Comparison of ENCODE assay signal across 17 cellular contexts in the genomic region with DNA sequence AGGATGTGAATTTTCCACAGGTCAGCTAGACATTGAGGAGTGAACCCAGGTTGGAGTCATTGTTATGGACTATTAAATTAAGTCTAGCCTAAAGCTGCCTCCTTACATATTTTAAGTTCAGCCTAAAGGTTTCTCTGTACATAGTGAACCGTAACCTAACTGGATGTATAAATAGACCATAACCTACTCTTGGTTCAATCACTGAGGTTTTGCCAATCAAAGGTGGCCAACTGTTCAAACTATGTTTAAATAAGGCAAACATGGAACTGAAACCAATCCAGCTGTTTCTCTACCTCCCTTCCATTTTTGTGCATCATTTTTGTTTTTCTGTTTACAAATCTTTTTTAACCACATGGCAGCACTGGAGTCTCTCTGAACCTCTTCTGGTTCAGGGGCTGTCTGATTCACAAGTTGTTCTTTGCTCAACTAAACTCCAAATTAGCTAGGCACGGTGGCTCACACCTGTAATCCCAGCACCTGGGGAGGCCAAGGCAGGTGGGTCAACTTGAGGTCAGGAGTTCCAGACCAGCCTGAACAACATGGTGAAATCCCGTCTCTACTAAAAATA.
DNase-seq lines count a peak whose midpoint lies in the region; ATAC-seq and TF ChIP-seq lines count a peak whose summit lies in the region.
"Had no signal": no experiment of that assay in that cellular context is flagged by ENCODE, and none has a peak within 500 bp of the region (broad histone marks: within the 10 kb centered on the region; RNA-seq: fewer than 3 reads in every experiment).

No MANE protein-coding gene starts in this region.

- no peak overlapping the region for H3K4me3 Mint-ChIP-seq in nephron
- H3K4me3 Mint-ChIP-seq: CD14-positive monocyte; CD8-positive, alpha-beta T cell; IgD-negative memory B cell had no signal

- no peaks in the 10 kb centered on the region for H4K20me1 ChIP-seq in BLaER1 treated with 17β-estradiol and CSF1 and Interleukin-3, amounts not matched to agents 10 nM and 100 nM

- peaks cover 4% of the 10 kb centered on the region for H3K36me3 Mint-ChIP-seq in nephron (ENCODE audit: low read depth)
- H3K36me3 Mint-ChIP-seq: CD14-positive monocyte; CD8-positive, alpha-beta T cell; IgD-negative memory B cell had no signal

- peak overlapping the region in 8 of 11 experiments; percentile 11 to 63 (median 57); a peak in 15 of 22 replicates for H3K4me2 ChIP-seq in BLaER1 treated with 17β-estradiol and CSF1 and Interleukin-3, amounts not matched to agents 10 nM and 100 nM

- H3K27ac Mint-ChIP-seq in nephron: peak overlapping the region in 2 of 3 experiments; percentile 72 to 95
- H3K27ac Mint-ChIP-seq: CD14-positive monocyte; CD8-positive, alpha-beta T cell; IgD-negative memory B cell had no signal

- no peak overlapping the region for H3K9ac ChIP-seq in BLaER1 treated with 17β-estradiol and CSF1 and Interleukin-3, amounts not matched to agents 10 nM and 100 nM
- H3K9ac ChIP-seq: GM23248 had no signal

- H3K4me1 Mint-ChIP-seq in nephron: peaks cover 20% of the 10 kb centered on the region
- H3K4me1 Mint-ChIP-seq: CD14-positive monocyte had no signal

- no peaks in the 10 kb centered on the region for H3K36me3 ChIP-seq in BLaER1 treated with 17β-estradiol and CSF1 and Interleukin-3, amounts not matched to agents 10 nM and 100 nM

- H3K27me3 Mint-ChIP-seq in nephron (ENCODE audit: low read depth): no peaks in the 10 kb centered on the region

- H3K27me3 ChIP-seq in BLaER1 treated with 17β-estradiol and CSF1 and Interleukin-3, amounts not matched to agents 10 nM and 100 nM: no peaks in the 10 kb centered on the region

- H3K9me3 ChIP-seq in BLaER1 treated with 17β-estradiol and CSF1 and Interleukin-3, amounts not matched to agents 10 nM and 100 nM (replicated peaks in 1 of 11): no peaks in the 10 kb centered on the region

- no peak for DNase-seq in HK-2 (ENCODE audit: unreplicated experiment)
- DNase-seq: ACHN; CD8-positive, alpha-beta T cell; COR-L47; DMS153; DMS79 treated with DMSO at 0.1 percent for 48 hours; EL; GM23248; KG1 had no signal

- H3K27ac ChIP-seq in BLaER1 treated with 17β-estradiol and CSF1 and Interleukin-3, amounts not matched to agents 10 nM and 100 nM: no peak overlapping the region
- H3K27ac ChIP-seq: GM23248 had no signal

- peaks cover 4% of the 10 kb centered on the region for H3K9me3 Mint-ChIP-seq in nephron
- H3K9me3 Mint-ChIP-seq: CD8-positive, alpha-beta T cell had no signal

- ATAC-seq in GM19351 (IDR thresholded peaks at IDR 0.05; ENCODE audit: unreplicated experiment) (peak; percentile 38), HG03432 (IDR thresholded peaks at IDR 0.05; ENCODE audit: unreplicated experiment) (peak; percentile 42), HG03025 (IDR thresholded peaks at IDR 0.05; ENCODE audit: low FRiP score, unreplicated experiment) (no peak), HG03457 (IDR thresholded peaks at IDR 0.05; ENCODE audit: unreplicated experiment) (no peak)
- ATAC-seq: CD8-positive, alpha-beta T cell had no signal

- H3K4me3 ChIP-seq in BLaER1 treated with 17β-estradiol and CSF1 and Interleukin-3, amounts not matched to agents 10 nM and 100 nM: no peak overlapping the region
- H3K4me3 ChIP-seq: GM23248 had no signal

- TF ChIP-seq CTCF in nephron (IDR thresholded peaks at IDR 0.05; ENCODE audit: unreplicated experiment in 3 of 3): no peak

- peaks cover 0 to 15% (median 12%) of the 10 kb centered on the region in 10 experiments; a peak in 10 of 20 replicates for H3K4me1 ChIP-seq in BLaER1 treated with 17β-estradiol and CSF1 and Interleukin-3, amounts not matched to agents 10 nM and 100 nM

Comparison
In these comparisons a context has a peak if more than half of its experiments do, and no peak if none do; other contexts are left out.
1. ATAC-seq: peak in GM19351 (single experiment) and HG03432 (single experiment); none in HG03025 (single experiment) and HG03457 (single experiment).